In the genomic region with DNA sequence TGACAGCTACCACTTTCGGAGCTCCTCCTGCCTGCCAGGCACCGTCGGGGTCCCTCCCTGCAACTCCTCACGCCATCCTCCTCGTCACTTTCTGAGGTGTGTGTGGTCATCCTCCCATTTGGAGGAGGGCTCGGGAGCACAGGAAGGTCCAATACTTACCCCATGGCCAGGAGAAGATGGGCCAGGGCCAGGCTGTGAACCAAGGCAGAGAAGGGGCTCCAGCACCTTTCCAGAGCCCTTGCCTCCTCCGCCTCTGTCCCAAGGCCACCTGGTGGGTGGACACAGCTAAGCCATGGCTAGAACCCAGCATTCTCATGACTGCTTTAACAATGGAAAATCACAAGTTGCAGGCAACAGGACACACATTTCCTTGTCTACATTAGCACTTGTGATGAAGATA, we compare ENCODE assay signal across 26 cellular contexts.
A peak's percentile ranks its signal among the peaks of the same experiment; 100 is the strongest.
DNase-seq lines count a peak whose midpoint lies in the region; ATAC-seq, FAIRE-seq and TF ChIP-seq lines count a peak whose summit lies in the region.
"Had no signal": no experiment of that assay in that cellular context is flagged by ENCODE, and none has a peak within 500 bp of the region (broad histone marks: within the 10 kb centered on the region; RNA-seq: fewer than 3 reads in every experiment).

No MANE protein-coding gene starts in this region.

- H3K4ac ChIP-seq in neuronal stem cell (ENCODE audit: low read length) = no peak overlapping the region

- H3K27me3 ChIP-seq in right atrium auricular region (no peaks in the 10 kb centered on the region), neuronal stem cell (ENCODE audit: control insufficient read depth in 3 of 3, insufficient read depth in 3 of 3, low read depth in 1 of 3, low read length in 3 of 3) (no peaks in the 10 kb centered on the region), prostate gland (replicated peaks; ENCODE audit: insufficient read depth) (no peaks in the 10 kb centered on the region)
- H3K27me3 ChIP-seq: BE2C; BLaER1 treated with 17β-estradiol and CSF1 and Interleukin-3, amounts not matched to agents 10 nM and 100 nM had no signal

- H2AFZ ChIP-seq in neuronal stem cell (ENCODE audit: low read length) = no peak overlapping the region
- H2AFZ ChIP-seq: GM23248 had no signal

- intact Hi-C loops in Right ventricle myocardium superior (cut with DNase I) = no loop called here
- intact Hi-C loops in kidney (cut with DNase I) = no loop called here
- intact Hi-C loops in prostate gland (cut with DNase I) = no loop called here

- H3K9me3 ChIP-seq in right atrium auricular region (no peaks in the 10 kb centered on the region), kidney (ENCODE audit: control insufficient read depth in 1 of 2, low read length in 2 of 2) (no peaks in the 10 kb centered on the region), neuronal stem cell (replicated peaks in 1 of 2; ENCODE audit: control insufficient read depth in 2 of 2, insufficient read depth in 1 of 2, low read depth in 1 of 2, low read length in 2 of 2) (no peaks in the 10 kb centered on the region), prostate gland (no peaks in the 10 kb centered on the region)
- H3K9me3 ChIP-seq: A549; BE2C; BLaER1 treated with 17β-estradiol and CSF1 and Interleukin-3, amounts not matched to agents 10 nM and 100 nM; HAP-1 had no signal

- no peak for FAIRE-seq in kidney (lab: Jason Lieb, UNC)
- FAIRE-seq: A549, D721Med, GM12891, GM18507 had no signal

- peak overlapping the region; percentile 92 for H2BK120ac ChIP-seq in neuronal stem cell (ENCODE audit: low read depth, low read length)

- no peak overlapping the region for H3K27ac ChIP-seq in right atrium auricular region
- no peak overlapping the region for H3K27ac ChIP-seq in kidney (ENCODE audit: low read depth in 2 of 2, low read length in 2 of 2)
- no peak overlapping the region for H3K27ac ChIP-seq in neuronal stem cell (replicated peaks; ENCODE audit: low read length)
- no peak overlapping the region for H3K27ac ChIP-seq in prostate gland
- H3K27ac ChIP-seq: A549, GM23248 had no signal

- H3K4me3 ChIP-seq in right atrium auricular region (no peak overlapping the region), kidney (ENCODE audit: low read length in 2 of 2) (no peak overlapping the region), neuronal stem cell (ENCODE audit: low read length in 2 of 2) (no peak overlapping the region), prostate gland (no peak overlapping the region)
- H3K4me3 ChIP-seq: A549; BLaER1 treated with 17β-estradiol and CSF1 and Interleukin-3, amounts not matched to agents 10 nM and 100 nM; GM23248; HAP-1 had no signal

- H3K4me3 Mint-ChIP-seq in type B pancreatic cell = no peak overlapping the region
- H3K4me3 Mint-ChIP-seq: CD14-positive monocyte; CD4-positive, alpha-beta T cell; CD8-positive, alpha-beta memory T cell; HFFc6 had no signal

- H3K4me1 ChIP-seq in right atrium auricular region = peaks cover 0 to 6% of the 10 kb centered on the region in 2 donors
- no peaks in the 10 kb centered on the region for H3K4me1 ChIP-seq in kidney (ENCODE audit: control insufficient read depth in 1 of 2, insufficient read depth in 1 of 2, low read depth in 1 of 2, low read length in 2 of 2)
- H3K4me1 ChIP-seq in neuronal stem cell (ENCODE audit: control insufficient read depth in 2 of 2, insufficient read depth in 1 of 2, low read depth in 1 of 2, low read length in 2 of 2) = peaks cover 0 to 3% of the 10 kb centered on the region in 2 donors
- no peaks in the 10 kb centered on the region for H3K4me1 ChIP-seq in prostate gland (replicated peaks)
- H3K4me1 ChIP-seq: A549, BE2C, HAP-1 had no signal

- H3K27me3 Mint-ChIP-seq in type B pancreatic cell = no peaks in the 10 kb centered on the region
- H3K27me3 Mint-ChIP-seq: CD4-positive, alpha-beta T cell; CD8-positive, alpha-beta memory T cell had no signal

- peaks cover 4% of the 10 kb centered on the region for H3K36me3 Mint-ChIP-seq in type B pancreatic cell
- H3K36me3 Mint-ChIP-seq: CD14-positive monocyte; CD8-positive, alpha-beta memory T cell had no signal

- H3K14ac ChIP-seq in neuronal stem cell (ENCODE audit: low read length) = peak overlapping the region; percentile 94

- H2BK5ac ChIP-seq in neuronal stem cell (ENCODE audit: low read length) = peak overlapping the region; percentile 19

- H3K9me3 Mint-ChIP-seq in type B pancreatic cell = no peaks in the 10 kb centered on the region
- H3K9me3 Mint-ChIP-seq: CD4-positive, alpha-beta T cell; CD8-positive, alpha-beta memory T cell had no signal

- no peaks in the 10 kb centered on the region for H3K79me1 ChIP-seq in neuronal stem cell (ENCODE audit: low read depth, low read length)

- TF ChIP-seq POLR2A in prostate gland (IDR thresholded peaks at IDR 0.05) (no peak), erythroblast (IDR thresholded peaks at IDR 0.05; ENCODE audit: low read length) (no peak)

- WGBS in neuronal stem cell (ENCODE audit: extremely low coverage in 2 of 2, insufficient read length in 2 of 2, insufficient replicate concordance in 1 of 2), 2 donors = no CpG with 5 or more reads among the region's 7 CpGs
- 92% methylated on average over 7 of the region's 7 CpGs for WGBS in prostate gland

- peak overlapping the region; percentile 34 for H3K27ac Mint-ChIP-seq in type B pancreatic cell
- H3K27ac Mint-ChIP-seq: CD4-positive, alpha-beta T cell; CD8-positive, alpha-beta memory T cell; HFFc6 had no signal

- no peak overlapping the region for H3K4me2 ChIP-seq in neuronal stem cell (ENCODE audit: insufficient read depth, low read length, poor library complexity, severe bottlenecking)
- H3K4me2 ChIP-seq: A549; BLaER1 treated with 17β-estradiol and CSF1 and Interleukin-3, amounts not matched to agents 10 nM and 100 nM had no signal

- peaks cover 18% of the 10 kb centered on the region for H3K4me1 Mint-ChIP-seq in type B pancreatic cell (ENCODE audit: unreplicated experiment)
- H3K4me1 Mint-ChIP-seq: CD14-positive monocyte; CD8-positive, alpha-beta memory T cell had no signal

- no peak overlapping the region for H4K8ac ChIP-seq in neuronal stem cell (ENCODE audit: low read depth, low read length)

- H3K36me3 ChIP-seq in right atrium auricular region (no peaks in the 10 kb centered on the region), kidney (ENCODE audit: control insufficient read depth in 1 of 2, insufficient read depth in 2 of 2, low read length in 2 of 2) (no peaks in the 10 kb centered on the region), neuronal stem cell (replicated peaks in 1 of 2; ENCODE audit: control insufficient read depth in 2 of 2, insufficient read depth in 2 of 2, low read length in 2 of 2) (no peaks in the 10 kb centered on the region), prostate gland (no peaks in the 10 kb centered on the region)
- H3K36me3 ChIP-seq: BE2C, HAP-1 had no signal

- peak overlapping the region; percentile 81 for H2BK15ac ChIP-seq in neuronal stem cell (ENCODE audit: low read length)

- H2BK12ac ChIP-seq in neuronal stem cell (ENCODE audit: low read length) = peak overlapping the region; percentile 66

- H4K91ac ChIP-seq in neuronal stem cell (ENCODE audit: low read depth, low read length, poor library complexity) = no peak overlapping the region

- H3K18ac ChIP-seq in neuronal stem cell (ENCODE audit: low read length) = peak overlapping the region; percentile 89

- peak; percentile 27 for DNase-seq in Right ventricle myocardium superior
- no peak for DNase-seq in right atrium auricular region (ENCODE audit: low spot score)
- peak; percentile 47 for DNase-seq in kidney
- no peak for DNase-seq in neuronal stem cell (ENCODE audit: low spot score)
- DNase-seq in type B pancreatic cell (ENCODE audit: extremely low spot score, unreplicated experiment) = no peak
- no peak for DNase-seq in prostate gland (ENCODE audit: low spot score)
- no peak for DNase-seq in erythroblast (lab: John Stamatoyannopoulos, UW)
- DNase-seq: 8988T; ACHN; AML-193; BE2C; CD4-positive, alpha-beta T cell; CD8-positive, alpha-beta memory T cell; DMS53; DMS79 treated with DMSO at 0.1 percent for 48 hours; GF-D8; GM23248; HFFc6 had no signal

- H2AK5ac ChIP-seq in neuronal stem cell (ENCODE audit: low read depth, low read length) = peak overlapping the region; percentile 30

- no peak overlapping the region for H3K23ac ChIP-seq in neuronal stem cell (ENCODE audit: low read depth, low read length, poor library complexity)

- TF ChIP-seq CTCF in right atrium auricular region (IDR thresholded peaks at IDR 0.05) (no peak), kidney (IDR thresholded peaks at IDR 0.05; ENCODE audit: borderline replicate concordance, extremely low read depth, insufficient read depth) (no peak), type B pancreatic cell (conservative IDR thresholded peaks at IDR 0.05) (no peak), prostate gland (IDR thresholded peaks at IDR 0.05) (no peak)

- no peak overlapping the region for H3K9ac ChIP-seq in kidney (ENCODE audit: low read length in 2 of 2)
- no peak overlapping the region for H3K9ac ChIP-seq in neuronal stem cell (ENCODE audit: low read depth, low read length, poor library complexity)
- H3K9ac ChIP-seq: BLaER1 treated with 17β-estradiol and CSF1 and Interleukin-3, amounts not matched to agents 10 nM and 100 nM; GM23248 had no signal

- no peak for ATAC-seq in Right ventricle myocardium superior (ENCODE audit: poor library complexity)
- no peak for ATAC-seq in GM21717 (IDR thresholded peaks at IDR 0.05; ENCODE audit: unreplicated experiment)
- ATAC-seq: A549 had no signal

Comparison
In these comparisons a context has a peak if more than half of its experiments do, and no peak if none do; other contexts are left out.
1. DNase-seq: peak in Right ventricle myocardium superior (single experiment) and kidney (single experiment); none in right atrium auricular region (single experiment), neuronal stem cell (single experiment), type B pancreatic cell (single experiment), prostate gland (single experiment) and erythroblast (0 of 2).